28 cellular contexts compared by ENCODE assay signal in the genomic region with DNA sequence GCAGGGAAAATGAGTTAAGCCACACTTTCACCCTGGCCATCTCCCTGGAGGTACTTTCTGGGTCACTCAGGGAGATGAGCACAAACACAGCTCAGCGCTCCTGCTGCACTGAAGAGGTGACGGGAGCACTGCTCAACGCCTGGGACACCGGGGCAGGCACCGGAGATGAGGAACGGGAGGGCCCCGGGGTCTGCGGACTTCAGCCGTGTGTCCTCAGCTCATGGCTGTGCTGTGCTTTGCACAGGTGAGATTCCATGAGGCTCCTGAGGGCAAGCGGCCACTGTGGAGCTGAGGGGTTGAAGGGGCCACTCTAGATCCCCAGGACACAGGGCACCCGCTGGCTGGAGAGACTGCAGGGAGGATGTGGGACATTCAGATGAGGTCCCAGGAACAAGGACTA.
"Had no signal": no experiment of that assay in that cellular context is flagged by ENCODE, and none has a peak within 500 bp of the region (broad histone marks: within the 10 kb centered on the region; RNA-seq: fewer than 3 reads in every experiment).

No MANE protein-coding gene starts in this region.

- DNase-seq: stimulated activated CD4-positive, alpha-beta T cell treated with anti-CD3 and anti-CD28 coated beads, Interleukin-2, amount 100 ng/mL, for 48 hours; stimulated activated CD4-positive, alpha-beta T cell treated with anti-CD3 and anti-CD28 coated beads, Interleukin-4, amount 100 ng/mL, for 1 hour; stimulated activated CD4-positive, alpha-beta T cell treated with anti-CD3 and anti-CD28 coated beads, Interleukin-4, amount 100 ng/mL, for 24 hours; stimulated activated CD4-positive, alpha-beta T cell treated with anti-CD3 and anti-CD28 coated beads, Interleukin-4, amount 100 ng/mL, for 4 hours; stimulated activated CD8-positive, alpha-beta memory T cell treated with anti-CD3 and anti-CD28 coated beads, Interleukin-4, amount 100 ng/mL, for 48 hours; stimulated activated naive B cell treated with anti-CD40 and anti-IgM and Interleukin-4, amounts not matched to agents 10 μg/mL and 1 μg/mL and 100 μg/mL, for 72 hours; stimulated activated naive CD4-positive, alpha-beta T cell; stimulated activated naive CD4-positive, alpha-beta T cell treated with Interleukin-2 at 50 U/mL for 16 hours; stimulated activated naive CD8-positive, alpha-beta T cell treated with anti-CD3 and anti-CD28 coated beads, Interleukin-15, amount 100 ng/mL, for 72 hours; stimulated activated naive CD8-positive, alpha-beta T cell treated with anti-CD3 and anti-CD28 coated beads, Interleukin-15, Interleukin-2, amounts not matched to agents 100 U/mL and 50 U/mL, for 24 hours; stomach; substantia nigra; testis; thyroid gland; tibial artery; transverse colon; trophoblast cell; upper lobe of right lung; uterus had no signal

- H3K36me3 ChIP-seq: stomach, suprapubic skin, thoracic aorta, thyroid gland, tibial artery, tibial nerve, transverse colon, upper lobe of left lung, upper lobe of right lung, uterus, vagina had no signal

- H3K4me3 ChIP-seq: stomach, suprapubic skin, testis, thoracic aorta, thyroid gland, tibial artery, tibial nerve, transverse colon, upper lobe of left lung, upper lobe of right lung, uterus, vagina had no signal

- H3K4me1 ChIP-seq: suprapubic skin, testis, thyroid gland, tibial artery, tibial nerve, transverse colon, upper lobe of left lung, upper lobe of right lung, uterus, vagina had no signal

- H3K9me3 ChIP-seq: suprapubic skin, testis, thoracic aorta, thyroid gland, transverse colon, upper lobe of right lung, uterus, vagina had no signal

- H3K36me3 Mint-ChIP-seq: stimulated activated effector memory CD8-positive, alpha-beta T cell treated with anti-CD3 and anti-CD28 coated beads, Interleukin-12 subunit alpha, Interleukin-12 subunit beta, amount 100 ng/mL, for 72 hours; stimulated activated memory B cell treated with anti-CD40 and anti-IgM and Interleukin-4, amounts not matched to agents 10 μg/mL and 1 μg/mL and 100 μg/mL, for 72 hours; type B pancreatic cell had no signal

- ATAC-seq: stimulated activated effector memory CD8-positive, alpha-beta T cell treated with anti-CD3 and anti-CD28 coated beads, Interleukin-12 subunit alpha, Interleukin-12 subunit beta, amount 100 ng/mL, for 72 hours; stimulated activated memory B cell treated with anti-CD40 and anti-IgM and Interleukin-4, amounts not matched to agents 10 μg/mL and 1 μg/mL and 100 μg/mL, for 72 hours; stimulated activated naive B cell treated with anti-CD40 and anti-IgM and Interleukin-4, amounts not matched to agents 10 μg/mL and 1 μg/mL and 100 μg/mL, for 72 hours; stimulated activated naive CD8-positive, alpha-beta T cell treated with anti-CD3 and anti-CD28 coated beads, Interleukin-15, amount 100 ng/mL, for 72 hours; stimulated activated naive CD8-positive, alpha-beta T cell treated with anti-CD3 and anti-CD28 coated beads, Interleukin-15, Interleukin-2, amounts not matched to agents 100 U/mL and 50 U/mL, for 24 hours; upper lobe of right lung had no signal

- H3K4me3 Mint-ChIP-seq: stimulated activated effector memory CD8-positive, alpha-beta T cell treated with anti-CD3 and anti-CD28 coated beads, Interleukin-12 subunit alpha, Interleukin-12 subunit beta, amount 100 ng/mL, for 72 hours; stimulated activated memory B cell treated with anti-CD40 and anti-IgM and Interleukin-4, amounts not matched to agents 10 μg/mL and 1 μg/mL and 100 μg/mL, for 72 hours; stimulated activated naive B cell treated with anti-CD40 and anti-IgM and Interleukin-4, amounts not matched to agents 10 μg/mL and 1 μg/mL and 100 μg/mL, for 72 hours; stimulated activated naive CD8-positive, alpha-beta T cell treated with anti-CD3 and anti-CD28 coated beads, Interleukin-15, amount 100 ng/mL, for 72 hours; stimulated activated naive CD8-positive, alpha-beta T cell treated with anti-CD3 and anti-CD28 coated beads, Interleukin-15, Interleukin-2, amounts not matched to agents 100 ng/mL and 50 ng/mL, for 24 hours; type B pancreatic cell had no signal

- H3K27ac ChIP-seq: stomach, suprapubic skin, testis, thoracic aorta, thyroid gland, tibial artery, tibial nerve, transverse colon, upper lobe of left lung, upper lobe of right lung, uterus, vagina had no signal

- H3K4me1 Mint-ChIP-seq: stimulated activated effector memory CD8-positive, alpha-beta T cell treated with anti-CD3 and anti-CD28 coated beads, Interleukin-12 subunit alpha, Interleukin-12 subunit beta, amount 100 ng/mL, for 72 hours; stimulated activated memory B cell treated with anti-CD40 and anti-IgM and Interleukin-4, amounts not matched to agents 10 μg/mL and 1 μg/mL and 100 μg/mL, for 72 hours; stimulated activated naive B cell treated with anti-CD40 and anti-IgM and Interleukin-4, amounts not matched to agents 10 μg/mL and 1 μg/mL and 100 μg/mL, for 72 hours; stimulated activated naive CD8-positive, alpha-beta T cell treated with anti-CD3 and anti-CD28 coated beads, Interleukin-15, amount 100 ng/mL, for 72 hours had no signal

- H3K27me3 ChIP-seq: testis, thyroid gland, tibial nerve, transverse colon, upper lobe of left lung, upper lobe of right lung, uterus, vagina had no signal

- H3K27ac Mint-ChIP-seq: stimulated activated effector memory CD8-positive, alpha-beta T cell treated with anti-CD3 and anti-CD28 coated beads, Interleukin-12 subunit alpha, Interleukin-12 subunit beta, amount 100 ng/mL, for 72 hours; stimulated activated memory B cell treated with anti-CD40 and anti-IgM and Interleukin-4, amounts not matched to agents 10 μg/mL and 1 μg/mL and 100 μg/mL, for 72 hours; stimulated activated naive B cell treated with anti-CD40 and anti-IgM and Interleukin-4, amounts not matched to agents 10 μg/mL and 1 μg/mL and 100 μg/mL, for 72 hours; stimulated activated naive CD8-positive, alpha-beta T cell treated with anti-CD3 and anti-CD28 coated beads, Interleukin-15, amount 100 ng/mL, for 72 hours; stimulated activated naive CD8-positive, alpha-beta T cell treated with anti-CD3 and anti-CD28 coated beads, Interleukin-15, Interleukin-2, amounts not matched to agents 100 ng/mL and 50 ng/mL, for 24 hours; type B pancreatic cell had no signal
